16 cellular contexts compared by ENCODE assay signal in genomic region chr21:45724345-45724961, GRCh38.
A peak's percentile ranks its signal among the peaks of the same experiment; 100 is the strongest.
DNase-seq lines count a peak whose midpoint lies in the region; ATAC-seq and TF ChIP-seq lines count a peak whose summit lies in the region.
"Had no signal": no experiment of that assay in that cellular context is flagged by ENCODE, and none has a peak within 500 bp of the region (broad histone marks: within the 10 kb centered on the region; RNA-seq: fewer than 3 reads in every experiment).

No MANE protein-coding gene starts in this region.

- 100% methylated on average over 2 of the region's 13 CpGs for WGBS in mesendoderm (ENCODE audit: extremely low coverage, insufficient coverage, low lambda C conversion rate)
- WGBS in sigmoid colon, 2 donors = 72 to 73% methylated on average over 13 of the region's 13 CpGs

- no peaks in the 10 kb centered on the region for H3K27me3 ChIP-seq in A673 (replicated peaks; ENCODE audit: insufficient read depth, low read depth, low read length, poor library complexity)
- no peaks in the 10 kb centered on the region for H3K27me3 ChIP-seq in GM23338 (ENCODE audit: insufficient read depth)
- H3K27me3 ChIP-seq in mesendoderm (ENCODE audit: insufficient read depth, low read length, poor library complexity) = no peaks in the 10 kb centered on the region
- no peaks in the 10 kb centered on the region for H3K27me3 ChIP-seq in sigmoid colon

- DNase-seq in A673 (ENCODE audit: low spot score) (peak; percentile 39), GM23338 (ENCODE audit: low spot score) (no peak), mesendoderm (peak; percentile 23), sigmoid colon (no peak), kidney tubule cell (ENCODE audit: low spot score) (no peak), NCI-H524 treated with DMSO at 0.1 percent for 48 hours (lab: John Stamatoyannopoulos, UW) (no peak)
- DNase-seq in central memory CD4-positive, alpha-beta T cell = no peak
- DNase-seq: activated CD4-positive, alpha-beta memory T cell treated with anti-CD3 and anti-CD28 coated beads, Interleukin-2, amount 10 ng/mL, durations not matched to agents 7 days and 5 days; GDM1; Kasumi-1; NCI-H526 treated with DMSO at 0.1 percent for 48 hours; PC-9; stimulated activated CD4-positive, alpha-beta T cell treated with anti-CD3 and anti-CD28 coated beads, Interleukin-2, amount 100 ng/mL, for 48 hours had no signal

- H3K4me1 ChIP-seq in A673 (ENCODE audit: insufficient read depth, low read length, poor library complexity, severe bottlenecking) = peaks cover 27% of the 10 kb centered on the region
- H3K4me1 ChIP-seq in GM23338 (ENCODE audit: insufficient read depth) = no peaks in the 10 kb centered on the region
- peaks cover 2% of the 10 kb centered on the region for H3K4me1 ChIP-seq in mesendoderm (ENCODE audit: control insufficient read depth, low read depth, low read length)
- peaks cover 0 to 11% (median 0%) of the 10 kb centered on the region in 4 donors for H3K4me1 ChIP-seq in sigmoid colon

- H4K8ac ChIP-seq in mesendoderm (ENCODE audit: low read depth, low read length) = no peak overlapping the region

- no peak overlapping the region for H2BK15ac ChIP-seq in mesendoderm (replicated peaks; ENCODE audit: low read depth)

- intact Hi-C loops in A673 (cut with micrococcal nuclease; ENCODE audit: unreplicated experiment) = no loop called here
- intact Hi-C loops in sigmoid colon (cut with DNase I) = no loop called here

- H3K79me2 ChIP-seq in GM23338 (replicated peaks; ENCODE audit: insufficient read depth) (no peaks in the 10 kb centered on the region), mesendoderm (ENCODE audit: control insufficient read depth, insufficient read depth, low read length) (no peaks in the 10 kb centered on the region)

- H3K4ac ChIP-seq in mesendoderm (ENCODE audit: low read depth, low read length) = no peak overlapping the region

- H4K20me1 ChIP-seq in GM23338 (replicated peaks; ENCODE audit: insufficient read depth) = no peaks in the 10 kb centered on the region

- H2BK5ac ChIP-seq in mesendoderm (ENCODE audit: low read length) = no peak overlapping the region

- H3K9ac ChIP-seq in mesendoderm (ENCODE audit: low read length) = no peak overlapping the region

- H3K27me3 Mint-ChIP-seq in GM23338 (ENCODE audit: insufficient read depth, low read depth, poor library complexity) = peaks cover 3% of the 10 kb centered on the region
- no peaks in the 10 kb centered on the region for H3K27me3 Mint-ChIP-seq in brain

- no peak overlapping the region for H3K27ac ChIP-seq in A673 (ENCODE audit: low read depth, low read length, poor library complexity, severe bottlenecking)
- H3K27ac ChIP-seq in GM23338 (ENCODE audit: low read depth) = 0 out of 2 replicates have a peak overlapping the region, but pooled peaks have one; percentile 32
- no peak overlapping the region for H3K27ac ChIP-seq in mesendoderm (ENCODE audit: low read depth, low read length)
- H3K27ac ChIP-seq in sigmoid colon = no peak overlapping the region
- H3K27ac ChIP-seq: PC-9 had no signal

- H4K5ac ChIP-seq in mesendoderm (ENCODE audit: low read length) = no peak overlapping the region

- POLR2A ChIA-PET in A673 (lab: Charles Lee; ENCODE audit: low non-redundant PET) = no interaction called here

- no peaks in the 10 kb centered on the region for H3K9me2 ChIP-seq in GM23338 (ENCODE audit: insufficient read depth)

- H3K27ac Mint-ChIP-seq in GM23338 (no peak overlapping the region; the same call in 1 of the 2 replicates), brain (peak overlapping the region in 4 of 5 experiments; percentile 39 to 85 (median 68))
- H3K27ac Mint-ChIP-seq: activated CD4-positive, alpha-beta memory T cell treated with anti-CD3 and anti-CD28 coated beads, Interleukin-2, amount 10 ng/mL, durations not matched to agents 7 days and 5 days; activated T-helper 1 cell treated with anti-CD3 and anti-CD28 coated beads, Interleukin-12 subunit alpha, Interleukin-12 subunit beta, Interleukin-2, Interleukin-4 antibody, amounts not matched to agents 30 ng/mL and 10 ng/mL and 1 ng/mL, durations not matched to agents 14 hours and 24 hours and 36 hours had no signal

- no peak overlapping the region for H3K4me3 ChIP-seq in A673 (ENCODE audit: low read depth, low read length, poor library complexity, severe bottlenecking)
- H3K4me3 ChIP-seq in GM23338 = no peak overlapping the region
- no peak overlapping the region for H3K4me3 ChIP-seq in mesendoderm (ENCODE audit: low read length)
- no peak overlapping the region for H3K4me3 ChIP-seq in sigmoid colon
- H3K4me3 ChIP-seq: PC-9 had no signal

- peaks cover 7% of the 10 kb centered on the region for H3K4me1 Mint-ChIP-seq in GM23338
- H3K4me1 Mint-ChIP-seq in brain = peaks cover 31% of the 10 kb centered on the region

- no peaks in the 10 kb centered on the region for H3K9me3 ChIP-seq in A673 (ENCODE audit: low read depth, low read length, poor library complexity, severe bottlenecking)
- no peaks in the 10 kb centered on the region for H3K9me3 ChIP-seq in sigmoid colon

- ATAC-seq in GM23338 = peak; percentile 38
- ATAC-seq: sciatic nerve had no signal

- no peak overlapping the region for H2AFZ ChIP-seq in GM23338
- H2AFZ ChIP-seq: PC-9 had no signal

- H2AK5ac ChIP-seq in mesendoderm (ENCODE audit: low read length) = no peak overlapping the region

- H3K56ac ChIP-seq in mesendoderm (ENCODE audit: low read length) = no peak overlapping the region

- H3K36me3 ChIP-seq in A673 (ENCODE audit: insufficient read depth, low read length, poor library complexity, severe bottlenecking) (no peaks in the 10 kb centered on the region), GM23338 (ENCODE audit: insufficient read depth) (no peaks in the 10 kb centered on the region), mesendoderm (ENCODE audit: control insufficient read depth, insufficient read depth, low read length) (no peaks in the 10 kb centered on the region), sigmoid colon (no peaks in the 10 kb centered on the region)

- no TSS peak for BruUV-seq in A673 (replicated peaks; lab: Mats Ljungman, UMichigan)

- H3K4me2 ChIP-seq in GM23338 (no peak overlapping the region), mesendoderm (ENCODE audit: low read length) (no peak overlapping the region)
- H3K4me2 ChIP-seq: PC-9 had no signal

- no peak for TF ChIP-seq EP300 in sigmoid colon (IDR thresholded peaks at IDR 0.05)

- TF ChIP-seq CTCF in A673 (conservative IDR thresholded peaks at IDR 0.05; ENCODE audit: low read depth, low read length) (no peak), GM23338 (conservative IDR thresholded peaks at IDR 0.05; ENCODE audit: low read depth in 2 of 2) (no peak), brain (conservative IDR thresholded peaks at IDR 0.05) (no peak), sigmoid colon (IDR thresholded peaks at IDR 0.05) (no peak)

- no peak for TF ChIP-seq POLR2A in sigmoid colon (IDR thresholded peaks at IDR 0.05)

- H3K79me1 ChIP-seq in mesendoderm (ENCODE audit: low read length) = no peaks in the 10 kb centered on the region

- no peak overlapping the region for H3K18ac ChIP-seq in mesendoderm (ENCODE audit: low read length)

- no peaks in the 10 kb centered on the region for H3F3A ChIP-seq in GM23338 (replicated peaks; ENCODE audit: low read depth)

- H2BK120ac ChIP-seq in mesendoderm (ENCODE audit: low read depth, low read length) = no peak overlapping the region

- CTCF ChIA-PET in A673 (lab: Charles Lee) = no interaction called here

- H3K9me3 Mint-ChIP-seq in GM23338 (no peaks in the 10 kb centered on the region), brain (no peaks in the 10 kb centered on the region)
- H3K9me3 Mint-ChIP-seq: activated CD4-positive, alpha-beta memory T cell treated with anti-CD3 and anti-CD28 coated beads, Interleukin-2, amount 10 ng/mL, durations not matched to agents 7 days and 5 days; activated T-helper 1 cell treated with anti-CD3 and anti-CD28 coated beads, Interleukin-12 subunit alpha, Interleukin-12 subunit beta, Interleukin-2, Interleukin-4 antibody, amounts not matched to agents 30 ng/mL and 10 ng/mL and 1 ng/mL, durations not matched to agents 14 hours and 24 hours and 36 hours had no signal

- no peak overlapping the region for H3K23ac ChIP-seq in mesendoderm (ENCODE audit: low read length)

- no peak overlapping the region for H3K4me3 Mint-ChIP-seq in GM23338
- peak overlapping the region in 4 of 5 experiments; percentile 22 to 58 (median 40) for H3K4me3 Mint-ChIP-seq in brain
- H3K4me3 Mint-ChIP-seq: activated CD4-positive, alpha-beta memory T cell treated with anti-CD3 and anti-CD28 coated beads, Interleukin-2, amount 10 ng/mL, durations not matched to agents 7 days and 5 days; activated T-helper 1 cell treated with anti-CD3 and anti-CD28 coated beads, Interleukin-12 subunit alpha, Interleukin-12 subunit beta, Interleukin-2, Interleukin-4 antibody, amounts not matched to agents 30 ng/mL and 10 ng/mL and 1 ng/mL, durations not matched to agents 14 hours and 24 hours and 36 hours had no signal

- H3K36me3 Mint-ChIP-seq in GM23338 (ENCODE audit: low read depth) (no peaks in the 10 kb centered on the region), brain (no peaks in the 10 kb centered on the region)

TF ChIP-seq in GM23338, 12 proteins besides CTCF, POLR2A, EP300 and RAD21 (continues in another document):
- TF ChIP-seq POLR2AphosphoS5 (IDR thresholded peaks at IDR 0.05; ENCODE audit: low read depth) (no peak), EZH2 (IDR thresholded peaks at IDR 0.05; ENCODE audit: low read depth, unreplicated experiment) (no peak), STAT1 (IDR thresholded peaks at IDR 0.05; ENCODE audit: unreplicated experiment) (no peak), JUNB (IDR thresholded peaks at IDR 0.05; ENCODE audit: unreplicated experiment) (no peak), CREB1 (CRISPR knock-in tag; IDR thresholded peaks at IDR 0.05; ENCODE audit: low read depth) (no peak), ZNF331 (CRISPR knock-in tag; IDR thresholded peaks at IDR 0.05; ENCODE audit: low read depth) (no peak), NANOG (IDR thresholded peaks at IDR 0.05; ENCODE audit: borderline replicate concordance) (no peak)

Comparison
In these comparisons a context has a peak if more than half of its experiments do, and no peak if none do; other contexts are left out.
1. DNase-seq: peak in A673 (single experiment) and mesendoderm (single experiment); none in GM23338 (single experiment), sigmoid colon (single experiment), kidney tubule cell (single experiment), central memory CD4-positive, alpha-beta T cell (single experiment) and NCI-H524 treated with DMSO at 0.1 percent for 48 hours (single experiment).